1 cellular context compared by ENCODE assay signal in the genomic region with DNA sequence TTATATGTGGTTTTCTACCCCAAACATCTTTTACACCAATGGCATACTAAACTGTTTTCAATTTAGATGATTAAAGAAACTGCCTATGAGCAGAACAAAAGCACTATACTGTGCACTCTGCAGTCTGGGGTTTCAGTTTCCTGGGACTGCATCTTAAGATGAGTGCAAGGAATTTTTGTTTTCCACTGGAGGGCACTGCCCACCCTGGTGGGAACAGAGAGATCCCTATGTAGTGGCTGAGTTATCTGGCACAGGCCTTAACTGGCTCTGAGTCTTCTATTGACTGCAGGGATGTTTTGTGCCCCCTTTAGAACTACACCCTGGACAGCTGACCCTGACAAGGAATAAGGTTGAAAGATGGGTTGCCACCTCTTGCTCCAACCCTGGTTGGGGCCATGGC.
TF ChIP-seq lines count a peak whose summit lies in the region.

No MANE protein-coding gene starts in this region.

TF ChIP-seq in HEK293, 187 proteins besides CTCF, POLR2A, EP300 and RAD21 (continued from another document):
- TF ChIP-seq, protein P1, sequence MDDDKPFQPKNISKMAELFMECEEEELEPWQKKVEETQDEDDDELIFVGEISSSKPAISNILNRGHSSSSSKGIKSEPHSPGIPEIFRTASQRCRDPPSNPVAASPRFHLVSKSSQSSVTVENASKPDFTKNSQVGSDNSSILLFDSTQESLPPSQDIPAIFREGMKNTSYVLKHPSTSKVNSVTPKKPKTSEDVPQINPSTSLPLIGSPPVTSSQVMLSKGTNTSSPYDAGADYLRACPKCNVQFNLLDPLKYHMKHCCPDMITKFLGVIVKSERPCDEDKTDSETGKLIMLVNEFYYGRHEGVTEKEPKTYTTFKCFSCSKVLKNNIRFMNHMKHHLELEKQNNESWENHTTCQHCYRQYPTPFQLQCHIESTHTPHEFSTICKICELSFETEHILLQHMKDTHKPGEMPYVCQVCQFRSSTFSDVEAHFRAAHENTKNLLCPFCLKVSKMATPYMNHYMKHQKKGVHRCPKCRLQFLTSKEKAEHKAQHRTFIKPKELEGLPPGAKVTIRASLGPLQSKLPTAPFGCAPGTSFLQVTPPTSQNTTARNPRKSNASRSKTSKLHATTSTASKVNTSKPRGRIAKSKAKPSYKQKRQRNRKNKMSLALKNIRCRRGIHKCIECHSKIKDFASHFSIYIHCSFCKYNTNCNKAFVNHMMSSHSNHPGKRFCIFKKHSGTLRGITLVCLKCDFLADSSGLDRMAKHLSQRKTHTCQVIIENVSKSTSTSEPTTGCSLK (tag by site-specific recombination; IDR thresholded peaks at IDR 0.05): no peak
- TF ChIP-seq, protein P2, sequence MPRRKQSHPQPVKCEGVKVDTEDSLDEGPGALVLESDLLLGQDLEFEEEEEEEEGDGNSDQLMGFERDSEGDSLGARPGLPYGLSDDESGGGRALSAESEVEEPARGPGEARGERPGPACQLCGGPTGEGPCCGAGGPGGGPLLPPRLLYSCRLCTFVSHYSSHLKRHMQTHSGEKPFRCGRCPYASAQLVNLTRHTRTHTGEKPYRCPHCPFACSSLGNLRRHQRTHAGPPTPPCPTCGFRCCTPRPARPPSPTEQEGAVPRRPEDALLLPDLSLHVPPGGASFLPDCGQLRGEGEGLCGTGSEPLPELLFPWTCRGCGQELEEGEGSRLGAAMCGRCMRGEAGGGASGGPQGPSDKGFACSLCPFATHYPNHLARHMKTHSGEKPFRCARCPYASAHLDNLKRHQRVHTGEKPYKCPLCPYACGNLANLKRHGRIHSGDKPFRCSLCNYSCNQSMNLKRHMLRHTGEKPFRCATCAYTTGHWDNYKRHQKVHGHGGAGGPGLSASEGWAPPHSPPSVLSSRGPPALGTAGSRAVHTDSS (tag by site-specific recombination; IDR thresholded peaks at IDR 0.05): no peak
- TF ChIP-seq GFI1B (tag by site-specific recombination; IDR thresholded peaks at IDR 0.05) (no peak), ZNF394 (tag by site-specific recombination; IDR thresholded peaks at IDR 0.05; ENCODE audit: borderline replicate concordance) (no peak), ZNF792 (tag by site-specific recombination; IDR thresholded peaks at IDR 0.05) (no peak), ZXDB (tag by site-specific recombination; IDR thresholded peaks at IDR 0.05) (no peak)
TF ChIP-seq in HEK293: peak in this region for 0.
